In the genomic region with DNA sequence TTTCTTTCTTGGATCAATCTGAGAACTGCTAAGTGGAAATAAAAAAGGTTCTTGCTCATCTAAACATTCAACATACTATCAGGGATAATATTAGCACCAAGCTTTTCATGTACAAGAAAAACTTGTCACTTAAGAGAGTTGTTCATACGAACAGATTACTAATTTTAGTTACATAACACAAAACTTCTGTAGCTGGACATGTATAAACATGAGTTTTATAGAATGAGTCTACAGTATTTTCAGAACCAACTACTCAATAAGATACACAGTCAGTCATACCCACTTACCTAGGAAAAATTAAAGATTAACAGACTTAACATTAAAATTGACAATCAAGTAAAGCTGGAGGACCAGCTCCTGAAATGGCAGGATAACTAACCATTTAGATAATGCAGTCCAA, we compare ENCODE assay signal across 25 cellular contexts.
"Had no signal": no experiment of that assay in that cellular context is flagged by ENCODE, and none has a peak within 500 bp of the region (broad histone marks: within the 10 kb centered on the region; RNA-seq: fewer than 3 reads in every experiment).

No MANE protein-coding gene starts in this region.

- H3K4me1 ChIP-seq: left ventricle myocardium inferior, pancreas, prostate gland, spleen, suprapubic skin, tibial artery, upper lobe of right lung had no signal

- H3K4me3 Mint-ChIP-seq: memory B cell; naive thymus-derived CD8-positive, alpha-beta T cell; nephron; neural crest cell; stimulated activated effector memory CD8-positive, alpha-beta T cell treated with anti-CD3 and anti-CD28 coated beads, Interleukin-12 subunit alpha, Interleukin-12 subunit beta, amount 100 ng/mL, for 72 hours; stimulated activated naive CD8-positive, alpha-beta T cell treated with anti-CD3 and anti-CD28 coated beads, Interleukin-15, Interleukin-2, amounts not matched to agents 100 ng/mL and 50 ng/mL, for 24 hours had no signal

- H3K4me3 ChIP-seq: left ventricle myocardium inferior, lung, pancreas, prostate gland, skin epidermis, spleen, suprapubic skin, thoracic aorta, tibial artery, upper lobe of right lung had no signal

- H3K9me3 Mint-ChIP-seq: memory B cell; nephron; neural crest cell; stimulated activated naive CD8-positive, alpha-beta T cell treated with anti-CD3 and anti-CD28 coated beads, Interleukin-15, Interleukin-2, amounts not matched to agents 100 ng/mL and 50 ng/mL, for 24 hours had no signal

- ATAC-seq: naive thymus-derived CD8-positive, alpha-beta T cell; pancreas; right cardiac atrium; sciatic nerve; stimulated activated effector memory CD8-positive, alpha-beta T cell treated with anti-CD3 and anti-CD28 coated beads, Interleukin-12 subunit alpha, Interleukin-12 subunit beta, amount 100 ng/mL, for 72 hours; upper lobe of right lung had no signal

- H3K27ac Mint-ChIP-seq: memory B cell; naive thymus-derived CD8-positive, alpha-beta T cell; nephron; stimulated activated effector memory CD8-positive, alpha-beta T cell treated with anti-CD3 and anti-CD28 coated beads, Interleukin-12 subunit alpha, Interleukin-12 subunit beta, amount 100 ng/mL, for 72 hours; stimulated activated naive CD8-positive, alpha-beta T cell treated with anti-CD3 and anti-CD28 coated beads, Interleukin-15, Interleukin-2, amounts not matched to agents 100 ng/mL and 50 ng/mL, for 24 hours had no signal

- H3K4me1 Mint-ChIP-seq: memory B cell; naive thymus-derived CD8-positive, alpha-beta T cell; nephron; neural crest cell; stimulated activated effector memory CD8-positive, alpha-beta T cell treated with anti-CD3 and anti-CD28 coated beads, Interleukin-12 subunit alpha, Interleukin-12 subunit beta, amount 100 ng/mL, for 72 hours had no signal

- H3K9me3 ChIP-seq: left ventricle myocardium inferior, pancreas, prostate gland, spleen, suprapubic skin, thoracic aorta, tibial artery, upper lobe of right lung had no signal

- DNase-seq: islet precursor cell; left ventricle myocardium inferior; naive thymus-derived CD8-positive, alpha-beta T cell; nucleus accumbens; pancreas; posterior cingulate gyrus; retina; right cardiac atrium; spleen; stimulated activated CD4-positive, alpha-beta T cell treated with anti-CD3 and anti-CD28 coated beads, Interleukin-4, amount 100 ng/mL, for 24 hours; stimulated activated naive CD4-positive, alpha-beta T cell; tibial artery; trophoblast cell; upper lobe of right lung had no signal

- H3K27me3 Mint-ChIP-seq: memory B cell; naive thymus-derived CD8-positive, alpha-beta T cell; stimulated activated naive CD8-positive, alpha-beta T cell treated with anti-CD3 and anti-CD28 coated beads, Interleukin-15, Interleukin-2, amounts not matched to agents 100 ng/mL and 50 ng/mL, for 24 hours had no signal

- H3K36me3 ChIP-seq: left ventricle myocardium inferior, pancreas, prostate gland, spleen, suprapubic skin, thoracic aorta, tibial artery, upper lobe of right lung had no signal

- H3K27me3 ChIP-seq: pancreas, spleen, suprapubic skin, tibial artery, upper lobe of right lung had no signal

- H3K36me3 Mint-ChIP-seq: memory B cell; naive thymus-derived CD8-positive, alpha-beta T cell; stimulated activated effector memory CD8-positive, alpha-beta T cell treated with anti-CD3 and anti-CD28 coated beads, Interleukin-12 subunit alpha, Interleukin-12 subunit beta, amount 100 ng/mL, for 72 hours had no signal

- H3K27ac ChIP-seq: left ventricle myocardium inferior, pancreas, prostate gland, skin epidermis, spleen, suprapubic skin, thoracic aorta, tibial artery, upper lobe of right lung had no signal
